ENCODE assay signal across 9 cellular contexts in the genomic region with DNA sequence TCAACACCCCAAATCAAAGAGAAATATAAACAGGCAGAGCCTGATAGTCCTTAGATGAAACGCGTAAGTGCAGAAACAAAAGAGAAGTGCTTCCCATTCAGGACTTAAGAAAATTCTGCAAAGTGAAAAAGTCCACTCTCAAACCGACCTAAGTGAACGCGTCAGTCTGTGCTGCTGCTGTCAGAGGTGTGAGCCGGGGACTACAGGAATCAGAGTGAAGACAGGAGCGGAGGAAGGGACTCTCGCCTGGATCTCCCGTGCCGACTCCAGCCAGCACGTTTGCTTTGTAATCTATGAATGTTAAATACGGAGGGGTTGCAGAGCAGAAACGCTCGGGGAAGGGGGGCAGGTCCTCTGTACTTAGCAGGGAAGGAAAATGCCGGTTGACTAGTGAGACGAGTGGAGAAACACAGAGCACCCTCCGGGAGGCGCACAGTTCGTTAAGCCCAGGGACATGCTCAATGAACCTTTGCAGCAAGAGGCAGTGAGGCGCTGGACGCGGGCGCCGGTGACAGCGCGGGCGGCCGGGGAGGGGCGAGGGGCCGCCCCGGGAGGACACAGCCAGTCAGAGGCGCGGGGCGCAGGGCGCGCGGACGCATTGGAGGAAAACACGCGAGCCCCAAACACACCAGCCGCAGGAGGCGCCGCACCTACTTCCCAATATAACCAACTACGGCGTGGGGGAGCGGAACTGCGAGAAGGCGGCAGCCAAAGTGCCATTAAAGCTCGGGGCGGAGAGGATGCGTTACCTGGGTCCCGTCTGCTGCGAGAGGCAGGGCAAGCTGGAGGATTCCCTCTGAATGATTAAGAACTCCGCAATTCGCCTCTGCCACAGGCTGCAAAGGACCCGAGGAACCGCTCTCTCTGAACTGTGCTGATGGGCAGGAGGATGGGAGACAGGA. TPM values are rescaled to one million over a fixed set of nuclear protein-coding genes. Genes with fewer than 3 reads are reported as not detected.
DNase-seq lines count a peak whose midpoint lies in the region; ATAC-seq and TF ChIP-seq lines count a peak whose summit lies in the region.
"Had no signal": no experiment of that assay in that cellular context is flagged by ENCODE, and none has a peak within 500 bp of the region (broad histone marks: within the 10 kb centered on the region; RNA-seq: fewer than 3 reads in every experiment).

Gene CNTN5 (plus strand): TSS at position 626 of the 902 bp plus-strand sequence.

- H3K27me3 Mint-ChIP-seq in activated CD4-positive, alpha-beta T cell treated with anti-CD3 and anti-CD28 coated beads, Interleukin-2, amount 10 ng/mL, durations not matched to agents 7 days and 5 days: peaks cover 25% of the 10 kb centered on the region
- H3K27me3 Mint-ChIP-seq in nephron progenitor cell (ENCODE audit: low read depth, poor library complexity): peaks cover 58% of the 10 kb centered on the region

- no peaks in the 10 kb centered on the region for H3K36me3 Mint-ChIP-seq in activated CD4-positive, alpha-beta T cell treated with anti-CD3 and anti-CD28 coated beads, Interleukin-2, amount 10 ng/mL, durations not matched to agents 7 days and 5 days (ENCODE audit: low read depth)
- H3K36me3 Mint-ChIP-seq in nephron progenitor cell (ENCODE audit: low read depth): no peaks in the 10 kb centered on the region
- H3K36me3 Mint-ChIP-seq: activated naive CD4-positive, alpha-beta T cell treated with anti-CD3 and anti-CD28 coated beads, Interleukin-2, amount 50 U/mL, for 24 hours had no signal

- peak; percentile 45 for TF ChIP-seq CTCF in 22Rv1 (IDR thresholded peaks at IDR 0.05)
- TF ChIP-seq CTCF in fibroblast of villous mesenchyme (IDR thresholded peaks at IDR 0.05; ENCODE audit: insufficient read depth, low read depth, low read length): no peak
- TF ChIP-seq CTCF in nephron progenitor cell (IDR thresholded peaks at IDR 0.05): no peak

- no peak within 1 kb of the TSS for H3K27ac ChIP-seq in 22Rv1

- peak; percentile 53 for ATAC-seq in GM18868 (IDR thresholded peaks at IDR 0.05; ENCODE audit: unreplicated experiment)
- no peak for ATAC-seq in HG03439 (IDR thresholded peaks at IDR 0.05; ENCODE audit: unreplicated experiment)

- H3K4me3 Mint-ChIP-seq in activated CD4-positive, alpha-beta T cell treated with anti-CD3 and anti-CD28 coated beads, Interleukin-2, amount 10 ng/mL, durations not matched to agents 7 days and 5 days: no peak within 1 kb of the TSS
- peak within 1 kb of the TSS; percentile 92 for H3K4me3 Mint-ChIP-seq in nephron progenitor cell
- H3K4me3 Mint-ChIP-seq: activated naive CD4-positive, alpha-beta T cell treated with anti-CD3 and anti-CD28 coated beads, Interleukin-2, amount 50 U/mL, for 24 hours had no signal

- DNase-seq in NCI-H1417 treated with DMSO at 0.1 percent for 48 hours (lab: John Stamatoyannopoulos, UW) (peak; percentile 82), fibroblast of villous mesenchyme (ENCODE audit: low read depth) (no peak), nephron progenitor cell (peak; percentile 85), NAMALWA (ENCODE audit: low spot score) (no peak)
- peak; percentile 11 for DNase-seq in activated CD4-positive, alpha-beta T cell treated with anti-CD3 and anti-CD28 coated beads, Interleukin-2, amount 10 ng/mL, durations not matched to agents 7 days and 5 days

- CTCF ChIA-PET in activated CD4-positive, alpha-beta T cell treated with anti-CD3 and anti-CD28 coated beads, Interleukin-2, amount 10 ng/mL, durations not matched to agents 7 days and 5 days (lab: Charles Lee): no interaction called here

- H3K4me3 ChIP-seq in fibroblast of villous mesenchyme (ENCODE audit: low read depth, low read length): peak within 1 kb of the TSS; percentile 29

- H3K9me3 Mint-ChIP-seq in activated CD4-positive, alpha-beta T cell treated with anti-CD3 and anti-CD28 coated beads, Interleukin-2, amount 10 ng/mL, durations not matched to agents 7 days and 5 days: no peaks in the 10 kb centered on the region
- no peaks in the 10 kb centered on the region for H3K9me3 Mint-ChIP-seq in nephron progenitor cell
- H3K9me3 Mint-ChIP-seq: activated naive CD4-positive, alpha-beta T cell treated with anti-CD3 and anti-CD28 coated beads, Interleukin-2, amount 50 U/mL, for 24 hours had no signal

- peaks cover 4% of the 10 kb centered on the region for H3K4me1 Mint-ChIP-seq in activated CD4-positive, alpha-beta T cell treated with anti-CD3 and anti-CD28 coated beads, Interleukin-2, amount 10 ng/mL, durations not matched to agents 7 days and 5 days
- H3K4me1 Mint-ChIP-seq in nephron progenitor cell: peaks cover 27% of the 10 kb centered on the region

- no peak within 1 kb of the TSS for H3K27ac Mint-ChIP-seq in activated CD4-positive, alpha-beta T cell treated with anti-CD3 and anti-CD28 coated beads, Interleukin-2, amount 10 ng/mL, durations not matched to agents 7 days and 5 days
- peak within 1 kb of the TSS; percentile 51 for H3K27ac Mint-ChIP-seq in nephron progenitor cell
- H3K27ac Mint-ChIP-seq: activated naive CD4-positive, alpha-beta T cell treated with anti-CD3 and anti-CD28 coated beads, Interleukin-2, amount 50 U/mL, for 24 hours had no signal

- POLR2A ChIA-PET in activated CD4-positive, alpha-beta T cell treated with anti-CD3 and anti-CD28 coated beads, Interleukin-2, amount 10 ng/mL, durations not matched to agents 7 days and 5 days (lab: Charles Lee): no interaction called here

RNA-seq across cellular contexts. Expression of gene CNTN5, which starts in this region (rescaled TPM):
- total RNA-seq in activated CD4-positive, alpha-beta T cell treated with anti-CD3 and anti-CD28 coated beads, Interleukin-2, amount 10 ng/mL, durations not matched to agents 7 days and 5 days: not detected
- under 0.01 and 0.32 TPM in 2 replicates for total RNA-seq in fibroblast of villous mesenchyme

Comparison
In these comparisons a context has a peak if more than half of its experiments do, and no peak if none do; other contexts are left out.
1. Peak in DNase-seq in activated CD4-positive, alpha-beta T cell treated with anti-CD3 and anti-CD28 coated beads, Interleukin-2, amount 10 ng/mL, durations not matched to agents 7 days and 5 days; RNA of the gene not detected or under 1 TPM.
2. DNase-seq: peak in NCI-H1417 treated with DMSO at 0.1 percent for 48 hours (single experiment) and nephron progenitor cell (single experiment); none in fibroblast of villous mesenchyme (single experiment) and NAMALWA (single experiment).